Comparison of ENCODE assay signal across 8 cellular contexts in genomic region chr9:126705311-126705766, GRCh38.
DNase-seq lines count a peak whose midpoint lies in the region; ATAC-seq lines count a peak whose summit lies in the region.

No MANE protein-coding gene starts in this region.

- H3K9ac ChIP-seq in skeletal muscle satellite cell (ENCODE audit: low read depth, low read length): no peak overlapping the region

- peak overlapping the region; percentile 64 for H3K27ac ChIP-seq in angular gyrus (ENCODE audit: low read depth, low read length)

- H3K27ac Mint-ChIP-seq in T-helper 2 cell treated with Interferon-gamma antibody and Interleukin-4, amounts not matched to agents 5 μg/mL and 100 μg/mL, for 36 hours: no peak overlapping the region

- peak overlapping the region; percentile 73 for H3K4me3 Mint-ChIP-seq in T-helper 2 cell treated with Interferon-gamma antibody and Interleukin-4, amounts not matched to agents 5 μg/mL and 100 μg/mL, for 36 hours

- H3K27me3 Mint-ChIP-seq in T-helper 2 cell treated with Interferon-gamma antibody and Interleukin-4, amounts not matched to agents 5 μg/mL and 100 μg/mL, for 36 hours (ENCODE audit: low read depth): peaks cover 22% of the 10 kb centered on the region

- no peaks in the 10 kb centered on the region for H3K9me3 Mint-ChIP-seq in T-helper 2 cell treated with Interferon-gamma antibody and Interleukin-4, amounts not matched to agents 5 μg/mL and 100 μg/mL, for 36 hours

- H3K36me3 ChIP-seq in skeletal muscle satellite cell (ENCODE audit: insufficient read depth, low read length): no peaks in the 10 kb centered on the region

- peaks cover 60% of the 10 kb centered on the region for H3K27me3 ChIP-seq in skeletal muscle satellite cell (ENCODE audit: control insufficient read depth, insufficient read depth, low read length)

- H3K4me1 ChIP-seq in skeletal muscle satellite cell (ENCODE audit: control insufficient read depth, insufficient read depth, low read length): peaks cover 12% of the 10 kb centered on the region

- H3K4me1 Mint-ChIP-seq in T-helper 2 cell treated with Interferon-gamma antibody and Interleukin-4, amounts not matched to agents 5 μg/mL and 100 μg/mL, for 36 hours (ENCODE audit: low read depth): peaks cover 15% of the 10 kb centered on the region

- ATAC-seq in HG03108 (IDR thresholded peaks at IDR 0.05; ENCODE audit: unreplicated experiment): no peak

- peak overlapping the region; percentile 77 for H3K4me2 ChIP-seq in skeletal muscle satellite cell (ENCODE audit: low read length)

- no peaks in the 10 kb centered on the region for H3K9me3 ChIP-seq in skeletal muscle satellite cell (replicated peaks; ENCODE audit: low read length)

- no peaks in the 10 kb centered on the region for H3K36me3 Mint-ChIP-seq in T-helper 2 cell treated with Interferon-gamma antibody and Interleukin-4, amounts not matched to agents 5 μg/mL and 100 μg/mL, for 36 hours (ENCODE audit: low read depth)

- peak; percentile 75 for DNase-seq in NCI-H510A treated with DMSO at 0.1 percent for 48 hours (lab: John Stamatoyannopoulos, UW)
- DNase-seq in NCI-H510A (lab: John Stamatoyannopoulos, UW): no peak
- DNase-seq in NCI-H1105 (lab: John Stamatoyannopoulos, UW): peak; percentile 62
- DNase-seq in T-helper 2 cell treated with Interferon-gamma antibody and Interleukin-4, amounts not matched to agents 5 μg/mL and 100 μg/mL, for 36 hours (ENCODE audit: low spot score): peak; percentile 77
- DNase-seq in hippocampal formation (lab: John Stamatoyannopoulos, UW): peak; percentile 19 to 37

- H3K4me3 ChIP-seq in skeletal muscle satellite cell (ENCODE audit: low read length): no peak overlapping the region
